Comparison of ENCODE assay signal across 8 cellular contexts in genomic region chr11:118907051-118907748, GRCh38. TPM values are rescaled to one million over a fixed set of nuclear protein-coding genes. Genes with fewer than 3 reads are reported as not detected.
DNase-seq lines count a peak whose midpoint lies in the region; ATAC-seq and TF ChIP-seq lines count a peak whose summit lies in the region.

No MANE protein-coding gene starts in this region.

- H3K9me3 Mint-ChIP-seq in activated naive CD8-positive, alpha-beta T cell treated with anti-CD3 and anti-CD28 coated beads for 36 hours = no peaks in the 10 kb centered on the region

- 35 to 45% methylated on average over 21 of the region's 21 CpGs for WGBS in heart right ventricle, 2 donors
- WGBS in psoas muscle, 3 donors = 36 to 40% (median 36%) methylated on average over 19 to 21 of the region's 21 CpGs

- peaks cover 14% of the 10 kb centered on the region for H3K36me3 Mint-ChIP-seq in activated naive CD8-positive, alpha-beta T cell treated with anti-CD3 and anti-CD28 coated beads for 36 hours

- no peaks in the 10 kb centered on the region for H3K27me3 ChIP-seq in Loucy (ENCODE audit: insufficient read depth, low read length, poor library complexity, severe bottlenecking)
- H3K27me3 ChIP-seq in heart right ventricle = no peaks in the 10 kb centered on the region
- H3K27me3 ChIP-seq in psoas muscle (ENCODE audit: insufficient read depth in 3 of 3, low read length in 2 of 3) = no peaks in the 10 kb centered on the region
- no peaks in the 10 kb centered on the region for H3K27me3 ChIP-seq in vagina

- ATAC-seq in GM19372 (IDR thresholded peaks at IDR 0.05; ENCODE audit: low read depth, unreplicated experiment) (peak; percentile 72), SK-N-SH treated with all-trans-retinoic acid at 6 μM for 48 hours (peak; percentile 40), heart right ventricle (peak; percentile 34 to 70 (median 57)), psoas muscle (peak; percentile 36 to 61 (median 54))

- H3K4me1 ChIP-seq in Loucy (ENCODE audit: insufficient read depth, low read length, poor library complexity, severe bottlenecking) (peaks cover 15% of the 10 kb centered on the region), heart right ventricle (peaks cover 32 to 65% (median 55%) of the 10 kb centered on the region in 9 donors), psoas muscle (peaks cover 46% of the 10 kb centered on the region), vagina (peaks cover 56% of the 10 kb centered on the region)

- H3K27ac ChIP-seq in heart right ventricle (peak overlapping the region in 9 of 10 donors; percentile 20 to 98 (median 95)), psoas muscle (peak overlapping the region; percentile 46), vagina (peak overlapping the region; percentile 96)

- no peak overlapping the region for H3K9ac ChIP-seq in Loucy (ENCODE audit: low read depth, low read length, poor library complexity, severe bottlenecking)

- H3K4me2 ChIP-seq in Loucy (ENCODE audit: low read depth, low read length, poor library complexity, severe bottlenecking) = no peak overlapping the region

- no peaks in the 10 kb centered on the region for H3F3A ChIP-seq in Loucy (ENCODE audit: low read depth)

- no peaks in the 10 kb centered on the region for H4K20me1 ChIP-seq in Loucy (ENCODE audit: insufficient read depth, low read length, poor library complexity, severe bottlenecking)

- DNase-seq in Ammon's horn (ENCODE audit: low spot score) (peak; percentile 91), heart right ventricle (peak; percentile 81 to 89), psoas muscle (peak; percentile 83 to 92), vagina (ENCODE audit: extremely low spot score in 2 of 2) (no peak)
- peak; percentile 85 for DNase-seq in activated naive CD8-positive, alpha-beta T cell treated with anti-CD3 and anti-CD28 coated beads for 36 hours

- TF ChIP-seq CTCF in Loucy (conservative IDR thresholded peaks at IDR 0.05; ENCODE audit: low read length) (peak; percentile 88), heart right ventricle (IDR thresholded peaks at IDR 0.05) (peak; percentile 73 to 96 (median 93)), psoas muscle (IDR thresholded peaks at IDR 0.05) (peak; percentile 94), vagina (IDR thresholded peaks at IDR 0.05) (peak; percentile 88 to 97 (median 95))

- H3K9me3 ChIP-seq in Loucy (ENCODE audit: insufficient read depth, low read depth, low read length) (no peaks in the 10 kb centered on the region), heart right ventricle (no peaks in the 10 kb centered on the region), psoas muscle (no peaks in the 10 kb centered on the region), vagina (no peaks in the 10 kb centered on the region)

- intact Hi-C loops in heart right ventricle (cut with DNase I) = loop anchor here in 8 of 10 donors (1.0 to 10.0 kb wide), 10 partner anchors 21 to 115 kb away; partner anchors contain the start of genes UPK2 (in 6 of the 8) and DDX6 (in 1 of the 8)
- intact Hi-C loops in psoas muscle (cut with DNase I) = loop anchor here (1.0 to 10.0 kb wide), 4 partner anchors 21 to 108 kb away; partner anchors contain the start of genes RPS25 (in 1 of the 2), TRAPPC4 (in 1 of the 2) and UPK2 (in 1 of the 2)
- intact Hi-C loops in vagina (cut with DNase I) = no loop called here

- H3K4me3 Mint-ChIP-seq in activated naive CD8-positive, alpha-beta T cell treated with anti-CD3 and anti-CD28 coated beads for 36 hours = no peak overlapping the region

- no peaks in the 10 kb centered on the region for H3K9me2 ChIP-seq in Loucy (replicated peaks; ENCODE audit: low read depth, low read length)

- TF ChIP-seq POLR2A in vagina (IDR thresholded peaks at IDR 0.05) = no peak

- H3K27me3 Mint-ChIP-seq in activated naive CD8-positive, alpha-beta T cell treated with anti-CD3 and anti-CD28 coated beads for 36 hours = no peaks in the 10 kb centered on the region

- peaks cover 43% of the 10 kb centered on the region for H3K4me1 Mint-ChIP-seq in activated naive CD8-positive, alpha-beta T cell treated with anti-CD3 and anti-CD28 coated beads for 36 hours

- peaks cover 21% of the 10 kb centered on the region for H3K79me2 ChIP-seq in Loucy (ENCODE audit: insufficient read depth, low read length)

- H3K27ac Mint-ChIP-seq in activated naive CD8-positive, alpha-beta T cell treated with anti-CD3 and anti-CD28 coated beads for 36 hours = peak overlapping the region; percentile 69

- no peak overlapping the region for H2AFZ ChIP-seq in Loucy (ENCODE audit: low read length)

- H3K36me3 ChIP-seq in Loucy (ENCODE audit: insufficient read depth, low read length) (peaks cover 24% of the 10 kb centered on the region; the same call in 1 of the 2 replicates), heart right ventricle (peaks cover 0 to 63% (median 28%) of the 10 kb centered on the region in 9 donors), psoas muscle (ENCODE audit: insufficient read depth in 1 of 2, low read depth in 1 of 2) (peaks cover 0 to 60% of the 10 kb centered on the region in 2 donors), vagina (peaks cover 0 to 51% of the 10 kb centered on the region in 2 donors)

- H3K4me3 ChIP-seq in Loucy (ENCODE audit: low read length, poor library complexity, severe bottlenecking) (no peak overlapping the region), heart right ventricle (no peak overlapping the region), psoas muscle (peak overlapping the region; percentile 16), vagina (no peak overlapping the region)

TF ChIP-seq in SK-N-SH treated with all-trans-retinoic acid at 6 μM for 48 hours, 23 proteins besides CTCF, POLR2A, EP300 and RAD21 (continues in another document):
- TF ChIP-seq CSDC2 (CRISPR knock-in tag; IDR thresholded peaks at IDR 0.05) (no peak), CSRNP3 (CRISPR knock-in tag; IDR thresholded peaks at IDR 0.05) (no peak), SNAI2 (CRISPR knock-in tag; IDR thresholded peaks at IDR 0.05) (no peak), ZNF8 (CRISPR knock-in tag; IDR thresholded peaks at IDR 0.05) (no peak), TSHZ2 (CRISPR knock-in tag; IDR thresholded peaks at IDR 0.05) (no peak), ESRRG (CRISPR knock-in tag; IDR thresholded peaks at IDR 0.05) (no peak), ARNTL (CRISPR knock-in tag; IDR thresholded peaks at IDR 0.05; ENCODE audit: borderline replicate concordance, low read depth) (no peak)

RNA-seq across cellular contexts. Expression of gene BCL9L, which starts 18.5 kb away (rescaled TPM):
- total RNA-seq in activated naive CD8-positive, alpha-beta T cell treated with anti-CD3 and anti-CD28 coated beads for 36 hours = 10 to 100 TPM; 34.9 to 38.8 TPM
- total RNA-seq in heart right ventricle = 10 to 100 TPM; 29.4 to 57.7 (median 40.8) TPM
- polyA plus RNA-seq in heart right ventricle = 10 to 100 TPM; 24.0 to 24.2 TPM
- 100 to 1,000 TPM in 1 of 4 donors, 10 to 100 TPM in 3; 52.4 to 124 (median 68.0) TPM for total RNA-seq in psoas muscle
- 10 to 100 TPM in 1 of 3 donors, 1 to 10 TPM in 2; 8.1 to 31.2 (median 8.6) TPM for polyA plus RNA-seq in psoas muscle
- total RNA-seq in vagina = 30.0 TPM

RNA-seq across cellular contexts. Expression of gene CXCR5, which starts 23.5 kb away (rescaled TPM):
- total RNA-seq in activated naive CD8-positive, alpha-beta T cell treated with anti-CD3 and anti-CD28 coated beads for 36 hours = 1 to 10 TPM; 1.5 to 1.6 TPM
- total RNA-seq in heart right ventricle (under 1 TPM in 1 of 10 donors, not detected in 9; 0.16 TPM), psoas muscle (under 1 TPM in 1 of 4 donors, not detected in 3; 0.17 TPM), vagina (not detected)
- polyA plus RNA-seq in heart right ventricle (under 1 TPM; 0.22 to 0.58 TPM), psoas muscle (under 1 TPM; 0.14 to 0.25 (median 0.21) TPM)

RNA-seq across cellular contexts. Expression of gene UPK2, which starts 48.9 kb away (rescaled TPM):
- under 1 TPM; 0.48 to 0.49 TPM for total RNA-seq in activated naive CD8-positive, alpha-beta T cell treated with anti-CD3 and anti-CD28 coated beads for 36 hours
- not detected for total RNA-seq in heart right ventricle
- polyA plus RNA-seq in heart right ventricle = under 1 TPM in 1 of 2 donors, not detected in 1; 0.04 TPM
- not detected for total RNA-seq in psoas muscle
- under 1 TPM in 1 of 3 donors, not detected in 2; 0.23 TPM for polyA plus RNA-seq in psoas muscle
- not detected for total RNA-seq in vagina

Comparison
In these comparisons a context has a peak if more than half of its experiments do, and no peak if none do; other contexts are left out.
1. DNase-seq: peak in Ammon's horn (single experiment), activated naive CD8-positive, alpha-beta T cell treated with anti-CD3 and anti-CD28 coated beads for 36 hours (single experiment), heart right ventricle (2 of 2) and psoas muscle (2 of 2); none in vagina (0 of 2).
2. H3K27ac ChIP-seq: peak in every context shown above with its lines; median percentile 96 in vagina; 95 in heart right ventricle; 46 in psoas muscle.
3. Peak in every context shown above with its lines, with median percentiles within 50 percentile points of each other: ATAC-seq and CTCF ChIP-seq.